ENCODE assay signal across 9 cellular contexts in the genomic region with DNA sequence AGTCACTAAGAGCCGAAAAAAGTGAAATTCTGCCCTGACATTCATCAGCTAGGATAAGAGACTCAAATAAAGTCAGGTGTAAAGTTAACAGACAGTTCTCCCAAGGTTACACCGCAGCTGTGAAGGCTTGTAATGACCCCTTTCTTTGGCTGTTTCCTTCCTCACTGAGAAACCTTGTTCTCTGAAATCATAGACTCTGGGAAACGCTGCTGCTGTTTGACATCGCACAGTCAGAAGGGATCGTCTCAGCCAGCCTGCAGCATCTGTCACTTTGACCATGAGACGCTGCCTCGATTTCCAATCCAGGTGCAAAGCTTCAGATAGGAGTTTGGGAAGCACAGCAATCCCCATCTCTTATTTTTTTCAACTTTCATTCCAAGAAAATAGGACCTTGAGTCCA. TPM values are rescaled to one million over a fixed set of nuclear protein-coding genes. Genes with fewer than 3 reads are reported as not detected.
DNase-seq lines count a peak whose midpoint lies in the region; ATAC-seq, FAIRE-seq and TF ChIP-seq lines count a peak whose summit lies in the region.
"Had no signal": no experiment of that assay in that cellular context is flagged by ENCODE, and none has a peak within 500 bp of the region (broad histone marks: within the 10 kb centered on the region; RNA-seq: fewer than 3 reads in every experiment).

No MANE protein-coding gene starts in this region.

- ATAC-seq in pancreas (no peak), HG03095 (IDR thresholded peaks at IDR 0.05; ENCODE audit: unreplicated experiment) (no peak), HG02870 (IDR thresholded peaks at IDR 0.05; ENCODE audit: unreplicated experiment) (no peak)

- peak overlapping the region; percentile 92 for H3K4me2 ChIP-seq in OCI-LY1 (ENCODE audit: low read length)

- TF ChIP-seq CTCF in OCI-LY1 (IDR thresholded peaks at IDR 0.05; ENCODE audit: low read length) (no peak), pancreas (IDR thresholded peaks at IDR 0.05) (no peak)

- H3K36me3 ChIP-seq in ES-I3 (ENCODE audit: insufficient read depth, low read length), result no peaks in the 10 kb centered on the region
- peaks cover 4% of the 10 kb centered on the region; the same call in 1 of the 2 replicates for H3K36me3 ChIP-seq in OCI-LY1 (ENCODE audit: insufficient read depth, low read length)
- H3K36me3 ChIP-seq in endocrine pancreas (ENCODE audit: control insufficient read depth, insufficient read depth, low read length), result no peaks in the 10 kb centered on the region
- no peaks in the 10 kb centered on the region for H3K36me3 ChIP-seq in pancreas

- H3K27me3 ChIP-seq in OCI-LY1 (ENCODE audit: insufficient read depth, low read length) (no peaks in the 10 kb centered on the region), endocrine pancreas (ENCODE audit: control insufficient read depth, insufficient read depth, low read length) (no peaks in the 10 kb centered on the region), pancreas (no peaks in the 10 kb centered on the region)

- no peak for FAIRE-seq in pancreas (lab: Jason Lieb, UNC)
- FAIRE-seq: islet of Langerhans had no signal

- intact Hi-C loops in pancreas (cut with DNase I), result no loop called here

- no peak for DNase-seq in pancreas
- DNase-seq in mesenteric fat pad (ENCODE audit: low spot score), result no peak
- no peak for DNase-seq in cortex of kidney (lab: John Stamatoyannopoulos, UW)

- H2AFZ ChIP-seq in OCI-LY1 (ENCODE audit: low read length), result no peak overlapping the region

- no peaks in the 10 kb centered on the region for H3K79me2 ChIP-seq in OCI-LY1 (ENCODE audit: insufficient read depth, low read length)

- H3K27ac ChIP-seq in OCI-LY1 (ENCODE audit: low read depth, low read length, poor library complexity, severe bottlenecking), result peak overlapping the region; percentile 67
- H3K27ac ChIP-seq in pancreas, result peak overlapping the region; percentile 88 to 95 (median 90)

- H3K4me1 ChIP-seq in ES-I3 (ENCODE audit: insufficient read depth, low read length) (peaks cover 10% of the 10 kb centered on the region), OCI-LY1 (ENCODE audit: insufficient read depth, low read length, severe bottlenecking) (peaks cover 21% of the 10 kb centered on the region), endocrine pancreas (ENCODE audit: control insufficient read depth, insufficient read depth, low read length) (peaks cover 5% of the 10 kb centered on the region), pancreas (peaks cover 5 to 12% (median 8%) of the 10 kb centered on the region in 3 donors)

- H3F3A ChIP-seq in OCI-LY1 (ENCODE audit: insufficient read depth, low read length), result no peaks in the 10 kb centered on the region

- H3K9ac ChIP-seq in ES-I3 (ENCODE audit: low read depth, low read length) (peak overlapping the region; percentile 56; the same call in 1 of the 2 replicates), OCI-LY1 (ENCODE audit: low read length) (peak overlapping the region; percentile 94), endocrine pancreas (ENCODE audit: control insufficient read depth, insufficient read depth, low read length) (no peak overlapping the region)

- H4K20me1 ChIP-seq in OCI-LY1 (ENCODE audit: insufficient read depth, low read length), result no peaks in the 10 kb centered on the region

- no peaks in the 10 kb centered on the region for H3K9me3 ChIP-seq in ES-I3 (ENCODE audit: control insufficient read depth, insufficient read depth, low read length)
- H3K9me3 ChIP-seq in OCI-LY1 (ENCODE audit: low read length), result no peaks in the 10 kb centered on the region
- no peaks in the 10 kb centered on the region for H3K9me3 ChIP-seq in endocrine pancreas (ENCODE audit: control insufficient read depth, low read length)
- no peaks in the 10 kb centered on the region for H3K9me3 ChIP-seq in pancreas

- WGBS in pancreas, 2 donors, result 3 to 5% methylated on average over 7 of the region's 7 CpGs

- peak overlapping the region; percentile 81 for H3K4me3 ChIP-seq in OCI-LY1 (ENCODE audit: low read depth, low read length, poor library complexity, severe bottlenecking)
- peak overlapping the region; percentile 65 for H3K4me3 ChIP-seq in endocrine pancreas (ENCODE audit: control insufficient read depth, insufficient read depth, low read length)
- peak overlapping the region; percentile 51 to 69 (median 56) for H3K4me3 ChIP-seq in pancreas

- no peaks in the 10 kb centered on the region for H3K9me2 ChIP-seq in OCI-LY1 (ENCODE audit: low read depth, low read length)

RNA-seq across cellular contexts. Expression of a gene that starts 0.7 kb away (rescaled TPM):
- total RNA-seq in pancreas (10 to 100 TPM; 26.6 to 53.8 (median 36.3) TPM), mesenteric fat pad (20.3 TPM)
- polyA plus RNA-seq in pancreas, result 10 to 100 TPM; 59.7 to 91.8 TPM

RNA-seq across cellular contexts. Expression of a gene that starts 26.1 kb away (rescaled TPM):
- total RNA-seq in pancreas (1 to 10 TPM in 4 of 6 donors, under 1 TPM in 2; 0.69 to 4.0 (median 1.7) TPM), mesenteric fat pad (9.4 TPM)
- 10 to 100 TPM in 1 of 2 donors, 1 to 10 TPM in 1; 8.5 to 25.4 TPM for polyA plus RNA-seq in pancreas

RNA-seq across cellular contexts. Expression of a gene that starts 54.8 kb away (rescaled TPM):
- total RNA-seq in pancreas (under 1 TPM in 1 of 6 donors, not detected in 5; 0.51 TPM), mesenteric fat pad (not detected)
- polyA plus RNA-seq in pancreas, result not detected

RNA-seq across cellular contexts. Expression of a gene that starts 57.7 kb away (rescaled TPM):
- 10 to 100 TPM in 4 of 6 donors, 1 to 10 TPM in 2; 6.5 to 29.7 (median 12.6) TPM for total RNA-seq in pancreas
- 10 to 100 TPM in 1 of 2 donors, 1 to 10 TPM in 1; 7.7 to 12.7 TPM for polyA plus RNA-seq in pancreas
- total RNA-seq in mesenteric fat pad, result 5.7 TPM

RNA-seq across cellular contexts. Expression of a gene that starts 58.3 kb away (rescaled TPM):
- total RNA-seq in pancreas (10 to 100 TPM in 2 of 6 donors, 1 to 10 TPM in 4; 5.9 to 19.7 (median 8.7) TPM), mesenteric fat pad (44.9 TPM)
- polyA plus RNA-seq in pancreas, result 10 to 100 TPM; 18.2 to 28.3 TPM
